Comparison of ENCODE assay signal across 17 cellular contexts in the genomic region with DNA sequence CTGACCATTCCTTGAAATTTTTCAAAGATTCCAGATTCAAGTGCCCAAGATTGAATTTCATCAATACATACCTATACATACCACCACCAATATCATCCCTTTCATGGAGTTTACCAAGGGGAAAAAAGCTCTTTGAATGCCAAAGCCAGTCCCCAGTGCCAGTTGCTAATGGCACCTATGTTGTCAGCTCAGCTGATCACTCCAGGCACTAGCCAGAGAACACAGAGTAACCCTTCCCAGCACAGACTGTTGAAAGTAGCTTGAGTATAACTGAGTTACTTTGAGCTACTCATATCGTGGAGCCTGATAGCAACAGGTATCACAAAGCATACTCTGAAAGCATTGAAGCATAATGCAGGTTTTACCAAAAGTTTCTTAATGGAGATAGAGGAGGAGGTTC.
A peak's percentile ranks its signal among the peaks of the same experiment; 100 is the strongest.
DNase-seq lines count a peak whose midpoint lies in the region; ATAC-seq and TF ChIP-seq lines count a peak whose summit lies in the region.
"Had no signal": no experiment of that assay in that cellular context is flagged by ENCODE, and none has a peak within 500 bp of the region (broad histone marks: within the 10 kb centered on the region; RNA-seq: fewer than 3 reads in every experiment).

No MANE protein-coding gene starts in this region.

- H3K36me3 ChIP-seq in BLaER1 (no peaks in the 10 kb centered on the region), Loucy (ENCODE audit: insufficient read depth, low read length) (no peaks in the 10 kb centered on the region), heart right ventricle (no peaks in the 10 kb centered on the region), psoas muscle (ENCODE audit: insufficient read depth in 1 of 2, low read depth in 1 of 2) (no peaks in the 10 kb centered on the region), MG63 (no peaks in the 10 kb centered on the region)

- H2AFZ ChIP-seq in Loucy (ENCODE audit: low read length) = no peak overlapping the region

- H4K20me1 ChIP-seq in BLaER1 = no peaks in the 10 kb centered on the region
- H4K20me1 ChIP-seq in Loucy (ENCODE audit: insufficient read depth, low read length, poor library complexity, severe bottlenecking) = no peaks in the 10 kb centered on the region

- peaks cover 15% of the 10 kb centered on the region; the same call in 1 of the 2 replicates for H3K79me2 ChIP-seq in Loucy (ENCODE audit: insufficient read depth, low read length)

- DNase-seq in heart right ventricle (no peak), psoas muscle (no peak), MG63 (no peak), NCI-H446 (lab: John Stamatoyannopoulos, UW) (no peak)
- DNase-seq: DMS53; GDM1; Kasumi-1; NCI-H1092; NCI-H1436; NCI-H187 treated with DMSO at 0.1 percent for 48 hours; NCI-H2107; NCI-H69; NK-92 treated with Interleukin-12 subunit alpha and Interleukin-12 subunit beta, amount 100 ng/mL, for 24 hours had no signal

- no peaks in the 10 kb centered on the region for H3K9me2 ChIP-seq in Loucy (replicated peaks; ENCODE audit: low read depth, low read length)

- H3K4me1 ChIP-seq in BLaER1 (peaks cover 33% of the 10 kb centered on the region), Loucy (ENCODE audit: insufficient read depth, low read length, poor library complexity, severe bottlenecking) (peaks cover 81% of the 10 kb centered on the region), heart right ventricle (peaks cover 0 to 30% (median 11%) of the 10 kb centered on the region in 9 donors), psoas muscle (peaks cover 16% of the 10 kb centered on the region)

- intact Hi-C loops in heart right ventricle (cut with DNase I) (no loop called here), psoas muscle (cut with DNase I) (loop anchor here in 1 of 2 donors (10.0 kb wide), 1 partner anchor 84 kb away; no protein-coding TSS in a partner anchor)

- no peak overlapping the region; the same call in 1 of the 2 replicates for H3K9ac ChIP-seq in BLaER1
- H3K9ac ChIP-seq in Loucy (ENCODE audit: low read depth, low read length, poor library complexity, severe bottlenecking) = peak overlapping the region; percentile 73

- H3K4me2 ChIP-seq in BLaER1 = peak overlapping the region; percentile 75
- H3K4me2 ChIP-seq in Loucy (ENCODE audit: low read depth, low read length, poor library complexity, severe bottlenecking) = peak overlapping the region; percentile 75

- H3K4me3 ChIP-seq in BLaER1 = no peak overlapping the region
- peak overlapping the region; percentile 66 for H3K4me3 ChIP-seq in Loucy (ENCODE audit: low read length, poor library complexity, severe bottlenecking)
- H3K4me3 ChIP-seq in heart right ventricle = peak overlapping the region in 1 of 10 donors; percentile 4
- H3K4me3 ChIP-seq in psoas muscle = no peak overlapping the region
- H3K4me3 ChIP-seq in MG63 = no peak overlapping the region

- TF ChIP-seq POLR2A in GM18505 (IDR thresholded peaks at IDR 0.05; ENCODE audit: borderline replicate concordance, extremely low read depth, insufficient read depth, insufficient read length) = no peak

- TF ChIP-seq CTCF in Loucy (conservative IDR thresholded peaks at IDR 0.05; ENCODE audit: low read length) (no peak), heart right ventricle (IDR thresholded peaks at IDR 0.05) (no peak), psoas muscle (IDR thresholded peaks at IDR 0.05) (no peak)

- H3K27me3 ChIP-seq in BLaER1 (no peaks in the 10 kb centered on the region), Loucy (ENCODE audit: insufficient read depth, low read length, poor library complexity, severe bottlenecking) (no peaks in the 10 kb centered on the region), heart right ventricle (no peaks in the 10 kb centered on the region), psoas muscle (ENCODE audit: insufficient read depth in 3 of 3, low read length in 2 of 3) (no peaks in the 10 kb centered on the region), MG63 (peaks cover 2% of the 10 kb centered on the region; the same call in 1 of the 2 replicates)

- WGBS in heart right ventricle, 2 donors = 50 to 58% methylated on average over 1 of the region's 1 CpG
- 27 to 48% (median 47%) methylated on average over 1 of the region's 1 CpG for WGBS in psoas muscle, 3 donors

- H3K9me3 ChIP-seq in BLaER1 (no peaks in the 10 kb centered on the region), Loucy (ENCODE audit: insufficient read depth, low read depth, low read length) (no peaks in the 10 kb centered on the region), heart right ventricle (no peaks in the 10 kb centered on the region), psoas muscle (no peaks in the 10 kb centered on the region), MG63 (no peaks in the 10 kb centered on the region)

- no peaks in the 10 kb centered on the region for H3F3A ChIP-seq in Loucy (ENCODE audit: low read depth)

- H3K27ac ChIP-seq in BLaER1 (peak overlapping the region; percentile 76), heart right ventricle (peak overlapping the region in 1 of 10 donors; percentile 13), psoas muscle (no peak overlapping the region)
- H3K27ac ChIP-seq: RWPE1 had no signal

- ATAC-seq in heart right ventricle (peak; percentile 75 to 95 (median 84)), psoas muscle (peak; percentile 51 to 80 (median 72)), GM18505 (IDR thresholded peaks at IDR 0.05; ENCODE audit: unreplicated experiment) (no peak)
